In the genomic region with DNA sequence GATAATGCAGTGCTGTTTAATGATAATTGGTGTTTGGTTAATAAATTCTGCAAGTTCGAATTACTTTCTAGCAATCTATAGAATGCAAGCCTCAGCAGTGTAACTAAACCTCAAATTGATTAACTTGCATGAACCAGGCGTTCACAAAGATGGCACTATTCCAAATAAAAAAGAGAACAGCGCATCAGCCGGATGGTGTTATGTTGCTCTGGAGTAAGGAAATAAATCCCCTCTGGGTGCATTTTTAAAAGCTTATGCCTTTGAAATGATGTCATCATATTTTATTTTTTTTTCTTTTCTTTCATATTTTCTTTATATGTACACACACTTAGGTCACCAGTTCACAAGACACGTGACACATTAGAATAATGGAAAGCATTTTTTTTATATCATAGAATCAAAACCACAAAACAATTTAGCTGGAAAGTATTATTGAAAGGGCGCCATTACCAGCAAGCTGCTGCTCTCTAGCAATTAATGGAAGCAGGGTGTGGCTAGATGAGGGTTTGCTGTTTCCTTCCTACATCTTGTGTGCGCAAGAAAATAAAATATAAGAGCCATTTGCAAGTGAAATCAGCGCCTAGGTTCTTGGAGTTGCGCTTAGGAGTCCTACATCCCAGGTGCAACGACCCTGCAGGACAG, we compare ENCODE assay signal across 1 cellular context.
TF ChIP-seq lines count a peak whose summit lies in the region.

No MANE protein-coding gene starts in this region.

TF ChIP-seq in HepG2, 621 proteins besides CTCF, POLR2A, EP300 and RAD21 (continued from another document):
- TF ChIP-seq ZUFSP (CRISPR knock-in tag; IDR thresholded peaks at IDR 0.05; ENCODE audit: borderline replicate concordance) = no peak
- TF ChIP-seq PPARG (CRISPR knock-in tag; conservative IDR thresholded peaks at IDR 0.05) = no peak
TF ChIP-seq in HepG2: peak in this region for 1.
